26 cellular contexts compared by ENCODE assay signal in genomic region chr11:69677744-69678143, GRCh38. TPM values are rescaled to one million over a fixed set of nuclear protein-coding genes. Genes with fewer than 3 reads are reported as not detected.
DNase-seq lines count a peak whose midpoint lies in the region; ATAC-seq, FAIRE-seq and TF ChIP-seq lines count a peak whose summit lies in the region.
"Had no signal": no experiment of that assay in that cellular context is flagged by ENCODE, and none has a peak within 500 bp of the region (broad histone marks: within the 10 kb centered on the region; RNA-seq: fewer than 3 reads in every experiment).

No MANE protein-coding gene starts in this region.

- H3K79me2 ChIP-seq in osteoblast (ENCODE audit: insufficient read depth, low read length) = peaks cover 24% of the 10 kb centered on the region

- H2BK120ac ChIP-seq in IMR-90 (ENCODE audit: low read depth, low read length) = no peak overlapping the region

- no peak for FAIRE-seq in A549 (lab: Jason Lieb, UNC)
- FAIRE-seq: A204.1, GM12891, GM18507, H1 had no signal

- no peak overlapping the region for H4K91ac ChIP-seq in IMR-90 (ENCODE audit: insufficient read depth, low read depth, low read length)

- peaks cover 5 to 22% of the 10 kb centered on the region in 2 experiments; a peak in 3 of 4 replicates for H3K79me1 ChIP-seq in IMR-90 (ENCODE audit: low read depth in 1 of 2, low read length in 2 of 2)

- H4K8ac ChIP-seq in IMR-90 (ENCODE audit: low read depth in 2 of 2, low read length in 2 of 2) = no peak overlapping the region

- dilution Hi-C loops in IMR-90 (cut with HindIII; ENCODE audit: low sequenced_read_pairs, unreplicated experiment) = no loop called here

- H3K4ac ChIP-seq in IMR-90 (ENCODE audit: low read depth, low read length) = no peak overlapping the region

- no peak overlapping the region for H3K23ac ChIP-seq in IMR-90 (ENCODE audit: low read depth, low read length)

- POLR2A ChIA-PET in A549 (lab: Yijun Ruan, JAX) (no interaction called here), IMR-90 (lab: Charles Lee; ENCODE audit: unreplicated experiment) (no interaction called here)

- H3K4me2 ChIP-seq in A549 = no peak overlapping the region
- no peak overlapping the region for H3K4me2 ChIP-seq in IMR-90 (ENCODE audit: low read depth, low read length)
- no peak overlapping the region for H3K4me2 ChIP-seq in osteoblast (ENCODE audit: insufficient read depth, low read length)
- H3K4me2 ChIP-seq: BLaER1 treated with 17β-estradiol and CSF1 and Interleukin-3, amounts not matched to agents 10 nM and 100 nM had no signal

- CTCF ChIA-PET in A549 (lab: Yijun Ruan, JAX) (interaction anchor here (0.8 to 2.0 kb wide), 7 partner anchors 27 to 576 kb away, joined by 3 to 6 read pairs (median 4); no protein-coding TSS in a partner anchor), IMR-90 (lab: Yijun Ruan, JAX) (no interaction called here)

- H3K9me1 ChIP-seq in IMR-90 (ENCODE audit: insufficient read depth, low read length) = no peaks in the 10 kb centered on the region; the same call in 1 of the 2 replicates

- no peak for TF ChIP-seq POLR2A in A549 (IDR thresholded peaks at IDR 0.05; ENCODE audit: low read length)
- TF ChIP-seq POLR2A in IMR-90 (IDR thresholded peaks at IDR 0.05; ENCODE audit: low read depth, low read length) = no peak

- TF ChIP-seq RAD21 in A549 (conservative IDR thresholded peaks at IDR 0.05 in 1 of 2, IDR thresholded peaks at IDR 0.05 in 1 of 2) (no peak), IMR-90 (IDR thresholded peaks at IDR 0.05; ENCODE audit: low read length) (no peak)

- no peak overlapping the region for H3K27ac ChIP-seq in A549
- no peak overlapping the region for H3K27ac ChIP-seq in IMR-90 (ENCODE audit: insufficient read depth, low read length)
- H3K27ac ChIP-seq in osteoblast (ENCODE audit: low read depth, low read length) = no peak overlapping the region
- H3K27ac ChIP-seq: 22Rv1; BLaER1 treated with 17β-estradiol and CSF1 and Interleukin-3, amounts not matched to agents 10 nM and 100 nM had no signal

- in situ Hi-C loops in IMR-90 (cut with MboI; ENCODE audit: low sequenced_read_pairs) = no loop called here

- no peak overlapping the region for H2AK9ac ChIP-seq in IMR-90 (replicated peaks; ENCODE audit: low read depth, low read length, poor library complexity)

- H2AFZ ChIP-seq in IMR-90 (replicated peaks; ENCODE audit: low read length, poor library complexity) (no peak overlapping the region), osteoblast (ENCODE audit: low read length) (no peak overlapping the region)

- H4K5ac ChIP-seq in IMR-90 (ENCODE audit: low read depth, low read length) = no peak overlapping the region

- H2BK5ac ChIP-seq in IMR-90 (ENCODE audit: low read depth, low read length, poor library complexity, severe bottlenecking) = no peak overlapping the region

- no peak overlapping the region for H2BK20ac ChIP-seq in IMR-90 (ENCODE audit: low read depth, low read length)

- H2AK5ac ChIP-seq in IMR-90 (ENCODE audit: low read depth, low read length) = no peak overlapping the region

- H3K4me1 ChIP-seq in A549 = peaks cover 18% of the 10 kb centered on the region; the same call in 2 of the 3 replicates
- peaks cover 5% of the 10 kb centered on the region for H3K4me1 ChIP-seq in IMR-90 (ENCODE audit: control insufficient read depth, insufficient read depth, low read length)
- peaks cover 16% of the 10 kb centered on the region for H3K4me1 ChIP-seq in osteoblast (ENCODE audit: insufficient read depth, low read length)
- H3K4me1 ChIP-seq: BE2C had no signal

- ATAC-seq in A549 (no peak), IMR-90 (ENCODE audit: low read depth) (no peak), GM21825 (IDR thresholded peaks at IDR 0.05; ENCODE audit: unreplicated experiment) (no peak)

- H4K20me1 ChIP-seq in IMR-90 (ENCODE audit: insufficient read depth, low read length) = peaks cover 15% of the 10 kb centered on the region; the same call in 1 of the 2 replicates
- peaks cover 13% of the 10 kb centered on the region for H4K20me1 ChIP-seq in osteoblast (ENCODE audit: insufficient read depth, low read length)

- no TSS peak for BruUV-seq in IMR-90 (replicated peaks; lab: Mats Ljungman, UMichigan)

- H3K27me3 ChIP-seq in IMR-90 (ENCODE audit: control insufficient read depth, insufficient read depth, low read length) = no peaks in the 10 kb centered on the region
- peaks cover 4% of the 10 kb centered on the region for H3K27me3 ChIP-seq in osteoblast (ENCODE audit: insufficient read depth, low read length)
- H3K27me3 ChIP-seq: BE2C had no signal

- H3K56ac ChIP-seq in IMR-90 (ENCODE audit: extremely low read depth, insufficient read depth, low read length) = no peak overlapping the region

- H3K36me3 ChIP-seq in IMR-90 (ENCODE audit: control insufficient read depth, insufficient read depth, low read length) (no peaks in the 10 kb centered on the region; the same call in 1 of the 2 replicates), osteoblast (ENCODE audit: insufficient read depth, low read length) (peaks cover 5% of the 10 kb centered on the region)
- H3K36me3 ChIP-seq: BE2C had no signal

- H3K9ac ChIP-seq in IMR-90 (ENCODE audit: low read depth, low read length) = no peak overlapping the region
- H3K9ac ChIP-seq: BLaER1 treated with 17β-estradiol and CSF1 and Interleukin-3, amounts not matched to agents 10 nM and 100 nM had no signal

- WGBS in A549 (ENCODE audit: missing lambda C conversion rate) = 84% methylated on average over 2 of the region's 2 CpGs
- WGBS in IMR-90 (ENCODE audit: extremely low coverage in 2 of 2, insufficient read length in 1 of 2), 2 experiments = no CpG with 5 or more reads among the region's 2 CpGs

- H3K9me3 ChIP-seq in A549 = no peaks in the 10 kb centered on the region
- H3K9me3 ChIP-seq in IMR-90 (ENCODE audit: control insufficient read depth, insufficient read depth, low read length) = no peaks in the 10 kb centered on the region
- no peaks in the 10 kb centered on the region for H3K9me3 ChIP-seq in osteoblast (ENCODE audit: low read depth, low read length)
- H3K9me3 ChIP-seq: BE2C; BLaER1 treated with 17β-estradiol and CSF1 and Interleukin-3, amounts not matched to agents 10 nM and 100 nM had no signal

- no peak overlapping the region for H2BK15ac ChIP-seq in IMR-90 (ENCODE audit: low read depth, low read length)

- no peak overlapping the region for H3K14ac ChIP-seq in IMR-90 (replicated peaks; ENCODE audit: low read depth, low read length)

- no peak overlapping the region for H3K18ac ChIP-seq in IMR-90 (ENCODE audit: low read depth, low read length)

- DNase-seq in DMS 273 (lab: John Stamatoyannopoulos, UW; ENCODE audit: unreplicated experiment) = peak; percentile 34
- no peak for DNase-seq in DMS 273 treated with DMSO at 0.1 percent for 48 hours (lab: John Stamatoyannopoulos, UW)
- no peak for DNase-seq in A549 (ENCODE audit: low read depth in 1 of 2, low spot score in 1 of 2)
- DNase-seq in IMR-90 = peak; percentile 25
- DNase-seq in osteoblast (ENCODE audit: insufficient read length, low spot score, missing footprints) = peak; percentile 64
- DNase-seq in NCI-H2227 treated with DMSO at 0.1 percent for 48 hours (lab: John Stamatoyannopoulos, UW) = no peak
- DNase-seq: ACHN; AML-193; BE2C; Calu3; CD4-positive, alpha-beta memory T cell; COR-L47; DMS53; DMS79 treated with DMSO at 0.1 percent for 48 hours; GF-D8; H7; HCEC 1CT had no signal

- TF ChIP-seq EP300 in A549 (IDR thresholded peaks at IDR 0.05) = no peak

- intact Hi-C loops in IMR-90 (cut with micrococcal nuclease) = no loop called here

- no peak for TF ChIP-seq CTCF in A549 (IDR thresholded peaks at IDR 0.05)
- TF ChIP-seq CTCF in IMR-90 (conservative IDR thresholded peaks at IDR 0.05; ENCODE audit: low read depth, low read length) = no peak
- TF ChIP-seq CTCF in osteoblast (IDR thresholded peaks at IDR 0.05; ENCODE audit: extremely low read depth, low read depth, low read length) = no peak

- no peak overlapping the region for H3K4me3 ChIP-seq in A549
- H3K4me3 ChIP-seq in IMR-90 (ENCODE audit: insufficient read depth, low read depth, low read length) = no peak overlapping the region
- H3K4me3 ChIP-seq in osteoblast (ENCODE audit: insufficient read depth, low read length) = no peak overlapping the region
- H3K4me3 ChIP-seq: BLaER1 treated with 17β-estradiol and CSF1 and Interleukin-3, amounts not matched to agents 10 nM and 100 nM had no signal

TF ChIP-seq in IMR-90, 13 proteins besides CTCF, POLR2A, EP300 and RAD21 (continues in another document):
- peak; percentile 93 for TF ChIP-seq RFX5 (IDR thresholded peaks at IDR 0.05; ENCODE audit: low read depth, low read length)

RNA-seq across cellular contexts. Expression of gene LTO1, which starts 2.6 kb away (rescaled TPM):
- polyA plus RNA-seq in A549 (2011; rRNA removed) = 20.0 and 25.1 TPM in 2 replicates
- 27.7 TPM in 2 replicates for polyA plus RNA-seq in A549 (2012; cell fraction: cytosol; rRNA removed)
- polyA plus RNA-seq in A549 (2012; cell fraction: nucleus; rRNA removed) = 31.5 and 54.7 TPM in 2 replicates
- 27.0 to 30.3 TPM (median 29.7 TPM) in 3 replicates for polyA plus RNA-seq in A549 (2017; fragmentation: RNase III; extraction: RNeasy Plus Mini Kit Qiagen cat#74134 plus additional on column Dnase treatment)
- 11.0 TPM in 2 replicates for polyA minus RNA-seq in A549 (2011; rRNA and poly(A)+ RNA removed)
- 8.2 and 16.7 TPM in 2 replicates for total RNA-seq in IMR-90 (2012; rRNA removed)
- polyA plus RNA-seq in IMR-90 (2012; rRNA removed) = 18.8 and 23.5 TPM in 2 replicates
- 14.0 and 16.6 TPM in 2 replicates for polyA plus RNA-seq in IMR-90 (2012; cell fraction: cytosol; rRNA removed)
- 58.0 and 79.5 TPM in 2 replicates for polyA plus RNA-seq in IMR-90 (2012; cell fraction: nucleus; rRNA removed; ENCODE audit: low replicate concordance)
- 21.8 and 24.6 TPM in 2 replicates for total RNA-seq in osteoblast

RNA-seq across cellular contexts. Expression of gene FGF19, which starts 26.1 kb away (rescaled TPM):
- polyA plus RNA-seq in A549 (2011; rRNA removed) (0.28 and 0.31 TPM in 2 replicates), A549 (2017; fragmentation: RNase III; extraction: RNeasy Plus Mini Kit Qiagen cat#74134 plus additional on column Dnase treatment) (0.05 TPM in 1 of 3 replicates, not detected in the others), IMR-90 (2012; rRNA removed) (not detected in 2 replicates)
- 0.07 and 0.12 TPM in 2 replicates for polyA plus RNA-seq in A549 (2012; cell fraction: cytosol; rRNA removed)
- polyA plus RNA-seq in A549 (2012; cell fraction: nucleus; rRNA removed) = 0.07 and 0.11 TPM in 2 replicates
- 0.24 TPM in 1 of 2 replicates, not detected in the other for polyA minus RNA-seq in A549 (2011; rRNA and poly(A)+ RNA removed)
- total RNA-seq in IMR-90 (2012; rRNA removed) (not detected in 2 replicates), osteoblast (not detected in 2 replicates)
- not detected in 2 replicates for polyA plus RNA-seq in IMR-90 (2012; cell fraction: cytosol; rRNA removed)
- not detected in 2 replicates for polyA plus RNA-seq in IMR-90 (2012; cell fraction: nucleus; rRNA removed; ENCODE audit: low replicate concordance)
- total RNA-seq: CD4-positive, alpha-beta memory T cell; Daoy; G401 had no signal
- polyA plus RNA-seq: CD4-positive, alpha-beta memory T cell had no signal

RNA-seq across cellular contexts. Expression of gene CCND1, which starts 36.8 kb away (rescaled TPM):
- polyA plus RNA-seq in A549 (2011; rRNA removed) (106 and 136 TPM in 2 replicates), A549 (2017; fragmentation: RNase III; extraction: RNeasy Plus Mini Kit Qiagen cat#74134 plus additional on column Dnase treatment) (125 to 157 TPM (median 131 TPM) in 3 replicates), IMR-90 (2012; rRNA removed) (481 and 872 TPM in 2 replicates)
- 219 and 249 TPM in 2 replicates for polyA plus RNA-seq in A549 (2012; cell fraction: cytosol; rRNA removed)
- polyA plus RNA-seq in A549 (2012; cell fraction: nucleus; rRNA removed) = 343 and 460 TPM in 2 replicates
- polyA minus RNA-seq in A549 (2011; rRNA and poly(A)+ RNA removed) = 276 and 347 TPM in 2 replicates
- total RNA-seq in IMR-90 (2012; rRNA removed) (717 and 748 TPM in 2 replicates), osteoblast (187 and 237 TPM in 2 replicates)
- polyA plus RNA-seq in IMR-90 (2012; cell fraction: cytosol; rRNA removed) = 498 and 688 TPM in 2 replicates
- 405 and 823 TPM in 2 replicates for polyA plus RNA-seq in IMR-90 (2012; cell fraction: nucleus; rRNA removed; ENCODE audit: low replicate concordance)

Comparison
In these comparisons a context has a peak if more than half of its experiments do, and no peak if none do; other contexts are left out.
1. DNase-seq: peak in DMS 273 (single experiment), IMR-90 (single experiment) and osteoblast (single experiment); none in DMS 273 treated with DMSO at 0.1 percent for 48 hours (single experiment), A549 (0 of 2) and NCI-H2227 treated with DMSO at 0.1 percent for 48 hours (single experiment).